ENCODE assay signal across 11 cellular contexts in the genomic region with DNA sequence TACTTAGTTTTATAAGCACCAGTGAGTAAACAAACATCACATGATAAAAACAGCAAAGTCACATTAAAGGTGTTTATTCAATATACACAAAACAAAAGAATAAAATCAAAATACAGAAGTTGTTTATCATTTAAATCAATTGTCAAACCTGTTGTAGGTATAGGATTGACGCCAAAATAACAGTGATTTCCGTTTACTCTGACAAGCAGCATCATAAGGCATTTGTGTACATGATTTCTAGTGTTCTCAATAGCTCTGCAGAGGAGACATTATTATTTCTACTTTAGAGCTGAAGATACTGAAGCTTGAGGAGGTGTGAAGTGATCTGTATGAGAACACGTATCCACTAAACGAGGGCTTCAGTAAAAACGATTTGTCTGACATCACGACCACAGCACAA.
"Had no signal": no experiment of that assay in that cellular context is flagged by ENCODE, and none has a peak within 500 bp of the region (broad histone marks: within the 10 kb centered on the region; RNA-seq: fewer than 3 reads in every experiment).

No MANE protein-coding gene starts in this region.

- H3K4me2 ChIP-seq: GM23338 had no signal

- H3K4me3 ChIP-seq: GM23248, GM23338, HAP-1 had no signal

- H3K36me3 ChIP-seq: HAP-1 had no signal

- H3K27ac ChIP-seq: GM23248 had no signal

- DNase-seq: GM23248, GOT3, H7, H9, HCEC 1CT, HFFc6 had no signal

- ATAC-seq: GM23338, HCT116 had no signal

- H3K9me3 ChIP-seq: HAP-1 had no signal

- FAIRE-seq: H1, H54 had no signal

- H3K9ac ChIP-seq: GM23248 had no signal

- H2AFZ ChIP-seq: GM23248, GM23338 had no signal
